18 cellular contexts compared by ENCODE assay signal in genomic region chr10:30651470-30652397, GRCh38. TPM values are rescaled to one million over a fixed set of nuclear protein-coding genes. Genes with fewer than 3 reads are reported as not detected.
DNase-seq lines count a peak whose midpoint lies in the region; ATAC-seq and TF ChIP-seq lines count a peak whose summit lies in the region.
"Not testable (repeated sequence)": the region's sequence is repeated elsewhere in the genome, so short reads cannot be mapped to it uniquely, and the experiment has no call there.
"Had no signal": no experiment of that assay in that cellular context is flagged by ENCODE, and none has a peak within 500 bp of the region (broad histone marks: within the 10 kb centered on the region; RNA-seq: fewer than 3 reads in every experiment).

No MANE protein-coding gene starts in this region.

- TF ChIP-seq CTCF in AG10803 (conservative IDR thresholded peaks at IDR 0.05; ENCODE audit: low read length); HEK293 (tag by site-specific recombination; IDR thresholded peaks at IDR 0.05); cardiac fibroblast (IDR thresholded peaks at IDR 0.05; ENCODE audit: low read depth, low read length); heart left ventricle (IDR thresholded peaks at IDR 0.05); nephron (IDR thresholded peaks at IDR 0.05; ENCODE audit: unreplicated experiment in 3 of 3): not testable (repeated sequence)

- H3K4me3 ChIP-seq in AG10803 (ENCODE audit: low read length); HEK293 (ENCODE audit: low read depth, low read length); cardiac fibroblast (replicated peaks in 1 of 2; ENCODE audit: low read depth in 2 of 2, low read length in 2 of 2); heart left ventricle: not testable (repeated sequence)

- H3K4me3 Mint-ChIP-seq in activated T-helper 17 cell treated with anti-CD3 and anti-CD28 coated beads, Interleukin-2, amount 50 U/mL, for 72 hours, result peak overlapping the region; percentile 19
- H3K4me3 Mint-ChIP-seq in nephron, result not testable (repeated sequence)

- H3K27ac ChIP-seq in HEK293 (ENCODE audit: extremely low read depth, low read depth, low read length); heart left ventricle: not testable (repeated sequence)

- POLR2A ChIA-PET in HEK293 (lab: Yijun Ruan, JAX), result not testable (repeated sequence)

- WGBS in heart left ventricle, 4 donors, result 72 to 82% (median 76%) methylated on average over 8 to 10 of the region's 10 CpGs

- H3K9me3 Mint-ChIP-seq in activated T-helper 17 cell treated with anti-CD3 and anti-CD28 coated beads, Interleukin-2, amount 50 U/mL, for 72 hours; nephron: not testable (repeated sequence)

- DNase-seq in AG10803 (ENCODE audit: low read depth), result peak; percentile 21
- DNase-seq in RPMI7951 (ENCODE audit: low read depth), result peak; percentile 35
- peak; percentile 38 to 44 for DNase-seq in cardiac fibroblast (ENCODE audit: low read depth in 2 of 2)
- not testable (repeated sequence) for DNase-seq in heart left ventricle
- peak; percentile 7 for DNase-seq in stimulated activated CD4-positive, alpha-beta T cell treated with anti-CD3 and anti-CD28 coated beads, Interleukin-4, amount 100 ng/mL, for 24 hours

- H3K36me3 ChIP-seq in HEK293 (ENCODE audit: control insufficient read depth in 2 of 2, insufficient read depth in 1 of 2, low read length in 2 of 2); heart left ventricle: not testable (repeated sequence)

- H3K4me1 Mint-ChIP-seq in activated T-helper 17 cell treated with anti-CD3 and anti-CD28 coated beads, Interleukin-2, amount 50 U/mL, for 72 hours, result not testable (repeated sequence)
- H3K4me1 Mint-ChIP-seq in nephron, result peaks cover 42% of the 10 kb centered on the region

- intact Hi-C loops in heart left ventricle (cut with DNase I), result not testable (repeated sequence)

- not testable (repeated sequence) for H3K27me3 ChIP-seq in heart left ventricle

- peak overlapping the region; percentile 44 for H3K27ac Mint-ChIP-seq in activated T-helper 17 cell treated with anti-CD3 and anti-CD28 coated beads, Interleukin-2, amount 50 U/mL, for 72 hours
- peak overlapping the region in 2 of 3 experiments; percentile 13 to 50 for H3K27ac Mint-ChIP-seq in nephron

- not testable (repeated sequence) for H3K36me3 Mint-ChIP-seq in activated T-helper 17 cell treated with anti-CD3 and anti-CD28 coated beads, Interleukin-2, amount 50 U/mL, for 72 hours (ENCODE audit: low read depth); nephron (ENCODE audit: low read depth)

- CTCF ChIA-PET in HEK293 (lab: Yijun Ruan, JAX), result interaction anchor here (1.2 to 1.3 kb wide), 2 partner anchors 11 to 19 kb away, joined by 3 to 9 read pairs; no protein-coding TSS in a partner anchor

- peaks cover 26% of the 10 kb centered on the region for H3K27me3 Mint-ChIP-seq in activated T-helper 17 cell treated with anti-CD3 and anti-CD28 coated beads, Interleukin-2, amount 50 U/mL, for 72 hours
- not testable (repeated sequence) for H3K27me3 Mint-ChIP-seq in nephron (ENCODE audit: low read depth)

- TF ChIP-seq POLR2A in heart left ventricle (IDR thresholded peaks at IDR 0.05), result not testable (repeated sequence)

- not testable (repeated sequence) for H3K4me1 ChIP-seq in HEK293 (ENCODE audit: control insufficient read depth, insufficient read depth, low read length); heart left ventricle

- not testable (repeated sequence) for H3K9me3 ChIP-seq in HEK293 (ENCODE audit: control insufficient read depth, insufficient read depth, low read depth, low read length); heart left ventricle

- peak; percentile 73 for ATAC-seq in activated T-helper 17 cell treated with anti-CD3 and anti-CD28 coated beads, Interleukin-2, amount 50 U/mL, for 72 hours (replicated peaks)
- ATAC-seq in heart left ventricle, result peak in 3 of 4 donors; percentile 44 to 80 (median 48)

TF ChIP-seq in HEK293, 187 proteins besides CTCF, POLR2A, EP300 and RAD21:
- peak; percentile 48 for TF ChIP-seq EGR2 (tag by site-specific recombination; IDR thresholded peaks at IDR 0.05; ENCODE audit: low read depth)
- TF ChIP-seq ZFHX2 (tag by site-specific recombination; conservative IDR thresholded peaks at IDR 0.05), result peak; percentile 58

RNA-seq across cellular contexts. Expression of gene LYZL2, which starts 22.2 kb away (rescaled TPM):
- total RNA-seq in RPMI7951 (2014; rRNA removed; shearing (Covaris generic)), result not detected in 2 replicates
- not detected for total RNA-seq in activated T-helper 17 cell treated with anti-CD3 and anti-CD28 coated beads, Interleukin-2, amount 50 U/mL, for 72 hours
- total RNA-seq in heart left ventricle, result not detected
- polyA plus RNA-seq in heart left ventricle, result not detected
- total RNA-seq: activated naive CD8-positive, alpha-beta T cell treated with anti-CD3 and anti-CD28 coated beads, Interleukin-2, amount 10 ng/mL, durations not matched to agents 7 days and 5 days; CD4-positive, alpha-beta memory T cell; dermis microvascular lymphatic vessel endothelial cell; H7; K562; ovary; right atrium auricular region; suprapubic skin; T-helper 1 cell treated with Interleukin-12 subunit alpha and Interleukin-12 subunit beta and Interleukin-4 antibody, amounts not matched to agents 30 ng/mL and 1 ng/mL, for 36 hours; vagina had no signal
- polyA plus RNA-seq: CD4-positive, alpha-beta memory T cell; K562; ovary had no signal
